ENCODE assay signal across 29 cellular contexts in the genomic region with DNA sequence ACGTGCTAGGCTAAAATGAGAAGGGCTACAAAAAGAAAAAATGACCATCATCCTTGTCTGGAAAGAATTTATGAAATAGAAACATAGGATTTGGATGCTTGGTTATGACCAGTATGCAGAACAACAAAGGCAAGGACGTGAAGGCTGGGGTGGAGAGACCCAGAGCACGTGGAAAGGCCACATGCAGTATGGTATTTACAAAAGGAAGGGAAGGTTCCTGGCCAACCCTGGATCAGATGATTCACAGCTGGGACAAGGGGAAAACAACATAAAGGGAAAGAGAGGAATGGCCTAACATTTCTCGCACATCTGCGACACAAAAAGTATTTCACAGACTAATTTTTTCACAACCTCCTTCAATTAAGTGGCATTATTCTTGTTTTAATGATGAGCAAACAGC. TPM values are rescaled to one million over a fixed set of nuclear protein-coding genes. Genes with fewer than 3 reads are reported as not detected.
DNase-seq lines count a peak whose midpoint lies in the region; ATAC-seq, FAIRE-seq and TF ChIP-seq lines count a peak whose summit lies in the region.
"Had no signal": no experiment of that assay in that cellular context is flagged by ENCODE, and none has a peak within 500 bp of the region (broad histone marks: within the 10 kb centered on the region; RNA-seq: fewer than 3 reads in every experiment).

No MANE protein-coding gene starts in this region.

- H2BK5ac ChIP-seq in mesenchymal stem cell (ENCODE audit: low read depth, low read length, poor library complexity, severe bottlenecking): no peak overlapping the region

- H3K27ac ChIP-seq in HepG2 (ENCODE audit: extremely low read length, insufficient read depth, low read length) (no peak overlapping the region), right lobe of liver (no peak overlapping the region), mesenchymal stem cell (ENCODE audit: low read length, poor library complexity, severe bottlenecking) (no peak overlapping the region)
- H3K27ac ChIP-seq: brain microvascular endothelial cell, epithelial cell of prostate, gastroesophageal sphincter, neural progenitor cell, PC-9, prostate gland, WERI-Rb-1 had no signal

- H3K4me3 ChIP-seq in HepG2 (replicated peaks in 1 of 3; ENCODE audit: insufficient read depth in 1 of 3, low read depth in 2 of 3, low read length in 3 of 3) (no peak overlapping the region), right lobe of liver (no peak overlapping the region), mesenchymal stem cell (ENCODE audit: insufficient read depth in 1 of 2, low read depth in 1 of 2, low read length in 2 of 2) (no peak overlapping the region)
- H3K4me3 ChIP-seq: gastroesophageal sphincter, neural progenitor cell, PC-9, prostate gland had no signal

- CTCF ChIA-PET in HepG2 (lab: Yijun Ruan, JAX; ENCODE audit: low intra/inter-chr PET ratio, low total read pairs): no interaction called here

- WGBS in HepG2 (ENCODE audit: low lambda C conversion rate): 91% methylated on average over 5 of the region's 5 CpGs
- WGBS in right lobe of liver (ENCODE audit: insufficient coverage, low coverage, low lambda C conversion rate, missing lambda C conversion rate): 83% methylated on average over 5 of the region's 5 CpGs
- 66% methylated on average over 3 of the region's 5 CpGs for WGBS in mesenchymal stem cell

- POLR2A ChIA-PET in HepG2 (lab: Yijun Ruan, JAX): no interaction called here

- in situ Hi-C loops in HepG2 (cut with HindIII; ENCODE audit: extremely low pct_ligation_motif_present, low pct_unique_long_range_greater_than_20kb): no loop called here

- no peak for TF ChIP-seq POLR2A in HepG2 (IDR thresholded peaks at IDR 0.05; ENCODE audit: insufficient read depth in 1 of 2, low read depth in 2 of 2, low read length in 2 of 2)
- TF ChIP-seq POLR2A in right lobe of liver (IDR thresholded peaks at IDR 0.05): no peak

- H3K18ac ChIP-seq in mesenchymal stem cell (ENCODE audit: low read depth in 1 of 2, low read length in 2 of 2): no peak overlapping the region

- H4K91ac ChIP-seq in mesenchymal stem cell (ENCODE audit: low read length): no peak overlapping the region

- no peak for TF ChIP-seq EP300 in HepG2 (IDR thresholded peaks at IDR 0.05; ENCODE audit: low read depth in 2 of 2, low read length in 2 of 2)
- TF ChIP-seq EP300 in HepG2 (CRISPR knock-in tag; IDR thresholded peaks at IDR 0.05; ENCODE audit: borderline replicate concordance): no peak

- H2AK5ac ChIP-seq in mesenchymal stem cell (ENCODE audit: low read length, severe bottlenecking): no peak overlapping the region

- H4K20me1 ChIP-seq in HepG2 (ENCODE audit: insufficient read depth, low read length): peaks cover 11% of the 10 kb centered on the region

- H3K23ac ChIP-seq in mesenchymal stem cell (ENCODE audit: low read length in 2 of 2): peak overlapping the region in 1 of 2 experiments; percentile 73

- no peak overlapping the region for H2BK120ac ChIP-seq in mesenchymal stem cell (ENCODE audit: low read depth, low read length)

- H3K9me3 ChIP-seq in HepG2 (ENCODE audit: low read length) (no peaks in the 10 kb centered on the region), right lobe of liver (no peaks in the 10 kb centered on the region), mesenchymal stem cell (ENCODE audit: control insufficient read depth, low read length) (no peaks in the 10 kb centered on the region)
- H3K9me3 ChIP-seq: gastroesophageal sphincter, prostate gland had no signal

- no peak overlapping the region for H3K14ac ChIP-seq in mesenchymal stem cell (ENCODE audit: low read length in 2 of 2)

- DNase-seq in HepG2 (ENCODE audit: low spot score) (no peak), right lobe of liver (no peak), dermis blood vessel endothelial cell (peak; percentile 82), mesenchymal stem cell (peak; percentile 7), DMS153 treated with DMSO at 0.1 percent for 48 hours (lab: John Stamatoyannopoulos, UW; ENCODE audit: unreplicated experiment) (no peak), NCI-H748 treated with DMSO at 0.1 percent for 48 hours (lab: John Stamatoyannopoulos, UW) (no peak), SKM-1 treated with dmso at 0.1 percent for 144 hours (lab: John Stamatoyannopoulos, UW; ENCODE audit: unreplicated experiment) (no peak)
- DNase-seq: activated CD4-positive, alpha-beta T cell treated with anti-CD3 and anti-CD28 coated beads, Interleukin-2, amount 50 U/mL, for 4 hours; activated effector memory CD4-positive, alpha-beta T cell treated with Interleukin-2 at 50 U/mL for 16 hours; brain microvascular endothelial cell; C1 segment of cervical spinal cord; cortex of kidney; GOT3; KG1; kidney glomerular epithelial cell; MV-4-11; NCI-H187; PC-9; stimulated activated CD4-positive, alpha-beta T cell treated with anti-CD3 and anti-CD28 coated beads, Interleukin-4, amount 100 ng/mL, for 24 hours; T-helper 2 cell; WERI-Rb-1 had no signal

- H3K36me3 ChIP-seq in HepG2 (replicated peaks in 1 of 2; ENCODE audit: control insufficient read depth in 1 of 2, insufficient read depth in 2 of 2, low read length in 2 of 2) (peaks cover 2 to 31% of the 10 kb centered on the region in 2 experiments; a peak in 4 of 5 replicates), right lobe of liver (peaks cover 0 to 14% (median 5%) of the 10 kb centered on the region in 4 donors), mesenchymal stem cell (ENCODE audit: control insufficient read depth in 1 of 2, insufficient read depth in 2 of 2, low read depth in 1 of 2, low read length in 2 of 2) (peaks cover 22 to 54% of the 10 kb centered on the region in 2 experiments)
- H3K36me3 ChIP-seq: prostate gland, WERI-Rb-1 had no signal

- H3K9ac ChIP-seq in HepG2 (ENCODE audit: insufficient read depth, low read depth, low read length) (no peak overlapping the region), mesenchymal stem cell (ENCODE audit: low read length) (no peak overlapping the region)
- H3K9ac ChIP-seq: neural progenitor cell had no signal

- no peak overlapping the region for H2BK12ac ChIP-seq in mesenchymal stem cell (ENCODE audit: low read length in 2 of 2)

- ATAC-seq in HepG2: no peak
- no peak for ATAC-seq in right lobe of liver
- no peak for ATAC-seq in HG03097 (IDR thresholded peaks at IDR 0.05; ENCODE audit: low FRiP score, unreplicated experiment)
- ATAC-seq: gastroesophageal sphincter had no signal

- H3K4ac ChIP-seq in mesenchymal stem cell (ENCODE audit: low read depth in 1 of 2, low read length in 2 of 2): no peak overlapping the region

- intact Hi-C loops in HepG2 (cut with micrococcal nuclease; ENCODE audit: unreplicated experiment) (no loop called here), right lobe of liver (cut with DNase I) (no loop called here)

- H2BK15ac ChIP-seq in mesenchymal stem cell (ENCODE audit: low read depth, poor library complexity, severe bottlenecking): no peak overlapping the region

- no peak overlapping the region for H4K8ac ChIP-seq in mesenchymal stem cell (ENCODE audit: low read length)

- H3K4me2 ChIP-seq in HepG2 (ENCODE audit: low read depth, low read length) (no peak overlapping the region), mesenchymal stem cell (ENCODE audit: low read length, poor library complexity, severe bottlenecking) (no peak overlapping the region)
- H3K4me2 ChIP-seq: neural progenitor cell, PC-9 had no signal

- no peak for TF ChIP-seq CTCF in HepG2 (CRISPR knock-in tag; IDR thresholded peaks at IDR 0.05)
- no peak for TF ChIP-seq CTCF in right lobe of liver (IDR thresholded peaks at IDR 0.05)

- peaks cover 5% of the 10 kb centered on the region; the same call in 1 of the 2 replicates for H3K4me1 ChIP-seq in HepG2 (ENCODE audit: insufficient read depth, low read length)
- H3K4me1 ChIP-seq in right lobe of liver: no peaks in the 10 kb centered on the region
- H3K4me1 ChIP-seq in mesenchymal stem cell (ENCODE audit: control insufficient read depth, insufficient read depth, low read depth, low read length): peaks cover 2% of the 10 kb centered on the region
- H3K4me1 ChIP-seq: neural progenitor cell, prostate gland had no signal

- peaks cover 8% of the 10 kb centered on the region for H3K79me1 ChIP-seq in mesenchymal stem cell (replicated peaks; ENCODE audit: low read length, poor library complexity, severe bottlenecking)

- peaks cover 39% of the 10 kb centered on the region for H3K79me2 ChIP-seq in HepG2 (ENCODE audit: insufficient read depth, low read length)

- no peak for TF ChIP-seq RAD21 in HepG2 (CRISPR knock-in tag; IDR thresholded peaks at IDR 0.05)

- BruUV-seq in HepG2 (replicated peaks; lab: Mats Ljungman, UMichigan): no TSS peak

- H3K27me3 ChIP-seq in HepG2 (ENCODE audit: control insufficient read depth in 1 of 2, insufficient read depth in 2 of 2, low read length in 2 of 2) (no peaks in the 10 kb centered on the region), right lobe of liver (no peaks in the 10 kb centered on the region), mesenchymal stem cell (ENCODE audit: control insufficient read depth in 1 of 2, insufficient read depth in 1 of 2, low read length in 2 of 2) (no peaks in the 10 kb centered on the region)
- H3K27me3 ChIP-seq: brain microvascular endothelial cell, gastroesophageal sphincter, neural progenitor cell had no signal

- no peak overlapping the region for H2AFZ ChIP-seq in HepG2 (ENCODE audit: low read length)
- no peak overlapping the region for H2AFZ ChIP-seq in mesenchymal stem cell (ENCODE audit: low read depth, low read length)
- H2AFZ ChIP-seq: neural progenitor cell, PC-9 had no signal

- no peak for FAIRE-seq in HepG2 (lab: Jason Lieb, UNC)
- FAIRE-seq: urothelium cell line had no signal

RNA-seq across cellular contexts. Expression of a gene that starts 8.2 kb away (rescaled TPM):
- total RNA-seq in HepG2 (2016; rRNA removed; fragmentation: Illumina TruSeq; extraction: Trizol) (34.7 and 40.6 TPM in 2 replicates), right lobe of liver (10 to 100 TPM; 14.9 to 28.5 (median 17.0) TPM), dermis blood vessel endothelial cell (55.1 and 58.9 TPM in 2 replicates)
- 9.1 and 12.7 TPM in 2 replicates for total RNA-seq in HepG2 (2016; cell fraction: cytosol; rRNA removed; fragmentation: Illumina TruSeq; extraction: Trizol; ENCODE audit: low read depth)
- total RNA-seq in HepG2 (2016; cell fraction: insoluble cytoplasmic fraction; rRNA removed; fragmentation: Illumina TruSeq; extraction: Trizol): 32.6 and 44.2 TPM in 2 replicates
- total RNA-seq in HepG2 (2016; cell fraction: membrane; rRNA removed; fragmentation: Illumina TruSeq; extraction: Trizol): 22.3 and 24.0 TPM in 2 replicates
- total RNA-seq in HepG2 (2016; cell fraction: nucleus; rRNA removed; fragmentation: Illumina TruSeq; extraction: Trizol): 23.7 and 27.2 TPM in 2 replicates
- polyA plus RNA-seq in HepG2 (2011; rRNA removed): 25.1 and 28.0 TPM in 2 replicates
- polyA plus RNA-seq in HepG2 (2011; cell fraction: cytosol; rRNA removed): 12.2 and 15.6 TPM in 2 replicates
- 13.1 and 15.8 TPM in 2 replicates for polyA plus RNA-seq in HepG2 (2011; cell fraction: nucleus; rRNA removed)
- polyA plus RNA-seq in HepG2 (2012): 25.0 and 25.6 TPM in 2 replicates
- polyA plus RNA-seq in HepG2 (2016; cell fraction: cytosol; fragmentation: Illumina TruSeq; extraction: Trizol; ENCODE audit: low read depth): 5.7 and 8.0 TPM in 2 replicates
- 38.6 and 40.4 TPM in 2 replicates for polyA plus RNA-seq in HepG2 (2016; cell fraction: insoluble cytoplasmic fraction; fragmentation: Illumina TruSeq; extraction: Trizol; ENCODE audit: low read depth)
- 9.1 and 10.4 TPM in 2 replicates for polyA plus RNA-seq in HepG2 (2016; cell fraction: membrane; fragmentation: Illumina TruSeq; extraction: Trizol; ENCODE audit: low read depth)
- polyA plus RNA-seq in HepG2 (2016; cell fraction: nucleus; fragmentation: Illumina TruSeq; extraction: Trizol; ENCODE audit: insufficient read depth, low read depth): 18.9 and 21.3 TPM in 2 replicates
- 4.0 and 12.0 TPM in 2 replicates for polyA minus RNA-seq in HepG2 (2011; rRNA and poly(A)+ RNA removed; ENCODE audit: low replicate concordance)
- polyA minus RNA-seq in HepG2 (2011; cell fraction: cytosol; rRNA and poly(A)+ RNA removed): 22.2 and 23.8 TPM in 2 replicates
- 88.5 and 114 TPM in 2 replicates for polyA minus RNA-seq in HepG2 (2011; cell fraction: nucleus; rRNA and poly(A)+ RNA removed)
- polyA plus RNA-seq in mesenchymal stem cell (2013, experiment 1 of 2): 32.9 TPM
- polyA plus RNA-seq in mesenchymal stem cell (2013, experiment 2 of 2): 31.0 TPM

RNA-seq across cellular contexts. Expression of a gene that starts 33.3 kb away (rescaled TPM):
- total RNA-seq in HepG2 (2016; rRNA removed; fragmentation: Illumina TruSeq; extraction: Trizol) (not detected in 2 replicates), right lobe of liver (not detected), dermis blood vessel endothelial cell (not detected in 2 replicates)
- not detected in 2 replicates for total RNA-seq in HepG2 (2016; cell fraction: cytosol; rRNA removed; fragmentation: Illumina TruSeq; extraction: Trizol; ENCODE audit: low read depth)
- not detected in 2 replicates for total RNA-seq in HepG2 (2016; cell fraction: insoluble cytoplasmic fraction; rRNA removed; fragmentation: Illumina TruSeq; extraction: Trizol)
- not detected in 2 replicates for total RNA-seq in HepG2 (2016; cell fraction: membrane; rRNA removed; fragmentation: Illumina TruSeq; extraction: Trizol)
- not detected in 2 replicates for total RNA-seq in HepG2 (2016; cell fraction: nucleus; rRNA removed; fragmentation: Illumina TruSeq; extraction: Trizol)
- 0.07 TPM in 1 of 2 replicates, not detected in the other for polyA plus RNA-seq in HepG2 (2011; rRNA removed)
- polyA plus RNA-seq in HepG2 (2011; cell fraction: cytosol; rRNA removed): not detected in 2 replicates
- polyA plus RNA-seq in HepG2 (2011; cell fraction: nucleus; rRNA removed): 0.14 TPM in 1 of 2 replicates, not detected in the other
- polyA plus RNA-seq in HepG2 (2012): not detected in 2 replicates
- polyA plus RNA-seq in HepG2 (2016; cell fraction: cytosol; fragmentation: Illumina TruSeq; extraction: Trizol; ENCODE audit: low read depth): not detected in 2 replicates
- not detected in 2 replicates for polyA plus RNA-seq in HepG2 (2016; cell fraction: insoluble cytoplasmic fraction; fragmentation: Illumina TruSeq; extraction: Trizol; ENCODE audit: low read depth)
- polyA plus RNA-seq in HepG2 (2016; cell fraction: membrane; fragmentation: Illumina TruSeq; extraction: Trizol; ENCODE audit: low read depth): not detected in 2 replicates
- not detected in 2 replicates for polyA plus RNA-seq in HepG2 (2016; cell fraction: nucleus; fragmentation: Illumina TruSeq; extraction: Trizol; ENCODE audit: insufficient read depth, low read depth)
- polyA minus RNA-seq in HepG2 (2011; rRNA and poly(A)+ RNA removed; ENCODE audit: low replicate concordance): 0.24 TPM in 1 of 2 replicates, not detected in the other
- polyA minus RNA-seq in HepG2 (2011; cell fraction: cytosol; rRNA and poly(A)+ RNA removed): not detected in 2 replicates
- not detected in 2 replicates for polyA minus RNA-seq in HepG2 (2011; cell fraction: nucleus; rRNA and poly(A)+ RNA removed)
- not detected for polyA plus RNA-seq in mesenchymal stem cell (2013, experiment 1 of 2)
- polyA plus RNA-seq in mesenchymal stem cell (2013, experiment 2 of 2): not detected
- total RNA-seq: A673, G401, gastroesophageal sphincter, PC-9, prostate gland had no signal

RNA-seq across cellular contexts. Expression of a gene that starts 47.7 kb away (rescaled TPM):
- total RNA-seq in HepG2 (2016; rRNA removed; fragmentation: Illumina TruSeq; extraction: Trizol) (not detected in 2 replicates), right lobe of liver (not detected), dermis blood vessel endothelial cell (not detected in 2 replicates)
- not detected in 2 replicates for total RNA-seq in HepG2 (2016; cell fraction: cytosol; rRNA removed; fragmentation: Illumina TruSeq; extraction: Trizol; ENCODE audit: low read depth)
- not detected in 2 replicates for total RNA-seq in HepG2 (2016; cell fraction: insoluble cytoplasmic fraction; rRNA removed; fragmentation: Illumina TruSeq; extraction: Trizol)
- total RNA-seq in HepG2 (2016; cell fraction: membrane; rRNA removed; fragmentation: Illumina TruSeq; extraction: Trizol): not detected in 2 replicates
- not detected in 2 replicates for total RNA-seq in HepG2 (2016; cell fraction: nucleus; rRNA removed; fragmentation: Illumina TruSeq; extraction: Trizol)
- polyA plus RNA-seq in HepG2 (2011; rRNA removed): 0.07 TPM in 1 of 2 replicates, not detected in the other
- polyA plus RNA-seq in HepG2 (2011; cell fraction: cytosol; rRNA removed): not detected in 2 replicates
- polyA plus RNA-seq in HepG2 (2011; cell fraction: nucleus; rRNA removed): not detected in 2 replicates
- polyA plus RNA-seq in HepG2 (2012): not detected in 2 replicates
- not detected in 2 replicates for polyA plus RNA-seq in HepG2 (2016; cell fraction: cytosol; fragmentation: Illumina TruSeq; extraction: Trizol; ENCODE audit: low read depth)
- polyA plus RNA-seq in HepG2 (2016; cell fraction: insoluble cytoplasmic fraction; fragmentation: Illumina TruSeq; extraction: Trizol; ENCODE audit: low read depth): not detected in 2 replicates
- not detected in 2 replicates for polyA plus RNA-seq in HepG2 (2016; cell fraction: membrane; fragmentation: Illumina TruSeq; extraction: Trizol; ENCODE audit: low read depth)
- polyA plus RNA-seq in HepG2 (2016; cell fraction: nucleus; fragmentation: Illumina TruSeq; extraction: Trizol; ENCODE audit: insufficient read depth, low read depth): not detected in 2 replicates
- polyA minus RNA-seq in HepG2 (2011; rRNA and poly(A)+ RNA removed; ENCODE audit: low replicate concordance): not detected in 2 replicates
- not detected in 2 replicates for polyA minus RNA-seq in HepG2 (2011; cell fraction: cytosol; rRNA and poly(A)+ RNA removed)
- not detected in 2 replicates for polyA minus RNA-seq in HepG2 (2011; cell fraction: nucleus; rRNA and poly(A)+ RNA removed)
- polyA plus RNA-seq in mesenchymal stem cell (2013, experiment 1 of 2): not detected
- polyA plus RNA-seq in mesenchymal stem cell (2013, experiment 2 of 2): not detected
- total RNA-seq: A673, G401, gastroesophageal sphincter, PC-9, prostate gland had no signal

Comparison
In these comparisons a context has a peak if more than half of its experiments do, and no peak if none do; other contexts are left out.
1. DNase-seq: peak in dermis blood vessel endothelial cell (single experiment) and mesenchymal stem cell (single experiment); none in HepG2 (single experiment), right lobe of liver (0 of 3), DMS153 treated with DMSO at 0.1 percent for 48 hours (single experiment), NCI-H748 treated with DMSO at 0.1 percent for 48 hours (single experiment) and SKM-1 treated with dmso at 0.1 percent for 144 hours (single experiment).